Comparison of ENCODE assay signal across 1 cellular context in the genomic region with DNA sequence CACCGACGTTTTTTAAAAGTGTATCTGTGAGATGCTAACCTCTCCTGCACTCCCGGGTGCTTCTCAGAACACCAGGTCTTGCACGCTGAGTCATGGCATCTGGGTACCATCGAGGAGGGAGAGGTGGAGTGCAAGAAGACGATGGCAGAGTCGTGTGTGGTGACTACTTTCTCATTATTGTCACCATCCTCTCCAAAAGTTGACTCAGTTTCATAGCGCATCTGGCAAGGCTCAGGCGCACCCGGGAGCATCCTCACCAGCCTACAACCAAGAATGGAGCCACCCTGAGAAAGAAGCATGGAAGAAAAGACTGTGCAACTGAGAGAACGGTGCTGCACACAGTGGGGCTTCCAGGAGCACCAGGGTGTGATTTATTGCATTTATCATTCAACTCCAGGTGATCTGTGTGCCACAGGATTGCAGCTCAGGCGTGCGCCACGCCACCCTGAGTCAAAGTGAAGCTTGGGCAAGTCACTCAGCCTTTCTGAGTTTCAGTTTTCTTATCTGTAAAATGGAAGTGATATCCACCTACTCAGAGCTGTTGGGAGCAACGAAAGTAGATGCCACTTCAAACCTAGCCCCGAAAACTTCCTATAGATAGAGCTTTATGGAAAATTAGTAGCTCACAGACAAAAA.
TF ChIP-seq lines count a peak whose summit lies in the region.

No MANE protein-coding gene starts in this region.

TF ChIP-seq in H1, 55 proteins besides CTCF, POLR2A, EP300 and RAD21 (continued from another document):
- no peak for TF ChIP-seq MAFK (IDR thresholded peaks at IDR 0.05; ENCODE audit: low read depth, low read length)
- TF ChIP-seq PHF8 (conservative IDR thresholded peaks at IDR 0.05; ENCODE audit: low read depth, low read length) = no peak
- no peak for TF ChIP-seq EGR1 (IDR thresholded peaks at IDR 0.05; ENCODE audit: borderline replicate concordance, low read depth, low read length)
- TF ChIP-seq CBX5 (IDR thresholded peaks at IDR 0.05; ENCODE audit: low read depth, low read length) = no peak
- TF ChIP-seq TAF1 (IDR thresholded peaks at IDR 0.05; ENCODE audit: low read depth, low read length) = no peak
- TF ChIP-seq BACH1 (IDR thresholded peaks at IDR 0.05; ENCODE audit: low read length) = no peak
- no peak for TF ChIP-seq SAP30 (IDR thresholded peaks at IDR 0.05; ENCODE audit: insufficient read depth, insufficient replicate concordance, low read length)
